ENCODE assay signal across 32 cellular contexts in the genomic region with DNA sequence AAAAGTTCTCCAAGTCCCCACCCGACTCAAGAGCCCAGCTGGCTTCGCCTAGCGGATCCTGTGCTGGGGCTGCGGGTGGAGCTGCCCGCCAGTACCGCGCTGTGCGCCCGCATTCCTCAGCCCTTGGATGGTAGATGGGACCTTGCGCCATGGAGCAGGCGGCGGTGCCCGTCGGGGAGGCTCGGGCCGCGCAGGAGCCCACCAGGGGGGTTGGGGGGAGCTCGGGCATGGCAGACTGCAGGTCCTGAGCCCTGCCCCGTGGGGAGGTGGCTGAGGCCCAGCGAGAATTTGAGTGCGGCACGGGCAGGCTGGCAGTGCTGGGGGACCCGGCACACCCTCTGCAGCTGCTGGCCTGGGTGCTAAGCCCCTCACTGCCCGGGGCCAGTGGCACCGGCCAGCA. TPM values are rescaled to one million over a fixed set of nuclear protein-coding genes. Genes with fewer than 3 reads are reported as not detected.
"Had no signal": no experiment of that assay in that cellular context is flagged by ENCODE, and none has a peak within 500 bp of the region (broad histone marks: within the 10 kb centered on the region; RNA-seq: fewer than 3 reads in every experiment).

No MANE protein-coding gene starts in this region.

- H3K9ac ChIP-seq: neural progenitor cell, parathyroid adenoma had no signal

- H2AFZ ChIP-seq: neural progenitor cell, parathyroid adenoma had no signal

- H3K27me3 ChIP-seq: neural progenitor cell, neutrophil, ovary, right atrium auricular region, right lobe of liver, sigmoid colon, stomach, thyroid gland, tibial nerve, upper lobe of left lung, vagina had no signal

- H3K4me3 Mint-ChIP-seq: naive thymus-derived CD4-positive, alpha-beta T cell; natural killer cell; nephron; neural progenitor cell; stimulated activated effector memory CD8-positive, alpha-beta T cell treated with anti-CD3 and anti-CD28 coated beads, Interleukin-12 subunit alpha, Interleukin-12 subunit beta, amount 100 ng/mL, for 72 hours; stimulated activated naive B cell treated with anti-CD40 and anti-IgM and Interleukin-4, amounts not matched to agents 10 μg/mL and 1 μg/mL and 100 μg/mL, for 72 hours; stimulated activated naive CD8-positive, alpha-beta T cell treated with anti-CD3 and anti-CD28 coated beads, Interleukin-15, Interleukin-2, amounts not matched to agents 100 ng/mL and 50 ng/mL, for 24 hours had no signal

- H3K27me3 Mint-ChIP-seq: progenitor cell of endocrine pancreas had no signal

- H3K9me3 ChIP-seq: neutrophil, right lobe of liver, thyroid gland had no signal

- H3K27ac Mint-ChIP-seq: naive thymus-derived CD4-positive, alpha-beta T cell; natural killer cell; nephron; neural progenitor cell; progenitor cell of endocrine pancreas; stimulated activated effector memory CD8-positive, alpha-beta T cell treated with anti-CD3 and anti-CD28 coated beads, Interleukin-12 subunit alpha, Interleukin-12 subunit beta, amount 100 ng/mL, for 72 hours; stimulated activated naive B cell treated with anti-CD40 and anti-IgM and Interleukin-4, amounts not matched to agents 10 μg/mL and 1 μg/mL and 100 μg/mL, for 72 hours; stimulated activated naive CD8-positive, alpha-beta T cell treated with anti-CD3 and anti-CD28 coated beads, Interleukin-15, Interleukin-2, amounts not matched to agents 100 ng/mL and 50 ng/mL, for 24 hours had no signal

- H3K36me3 Mint-ChIP-seq: naive thymus-derived CD4-positive, alpha-beta T cell; natural killer cell; stimulated activated effector memory CD8-positive, alpha-beta T cell treated with anti-CD3 and anti-CD28 coated beads, Interleukin-12 subunit alpha, Interleukin-12 subunit beta, amount 100 ng/mL, for 72 hours had no signal

- DNase-seq: naive thymus-derived CD4-positive, alpha-beta T cell; natural killer cell; occipital lobe; ovary; posterior cingulate gyrus; psoas muscle; retina; sigmoid colon; small intestine; stimulated activated CD4-positive, alpha-beta T cell treated with anti-CD3 and anti-CD28 coated beads, Interleukin-15, amount 100 ng/mL, for 24 hours; stimulated activated CD4-positive, alpha-beta T cell treated with anti-CD3 and anti-CD28 coated beads, Interleukin-2, amount 100 ng/mL, for 24 hours; stimulated activated CD4-positive, alpha-beta T cell treated with anti-CD3 and anti-CD28 coated beads, Interleukin-2, amount 100 ng/mL, for 48 hours; stimulated activated CD4-positive, alpha-beta T cell treated with anti-CD3 and anti-CD28 coated beads, Interleukin-4, amount 100 ng/mL, for 24 hours; stimulated activated naive B cell treated with anti-CD40 and anti-IgM and Interleukin-4, amounts not matched to agents 10 μg/mL and 1 μg/mL and 100 μg/mL, for 72 hours; stimulated activated naive CD4-positive, alpha-beta T cell treated with Interleukin-2 at 50 U/mL for 16 hours; stomach; thyroid gland; trophoblast cell had no signal

- H3K36me3 ChIP-seq: neural progenitor cell, neutrophil, ovary, right atrium auricular region, right lobe of liver, thyroid gland, vagina had no signal

- ATAC-seq: naive thymus-derived CD4-positive, alpha-beta T cell; natural killer cell; psoas muscle; right lobe of liver; stimulated activated effector memory CD8-positive, alpha-beta T cell treated with anti-CD3 and anti-CD28 coated beads, Interleukin-12 subunit alpha, Interleukin-12 subunit beta, amount 100 ng/mL, for 72 hours; stimulated activated naive B cell treated with anti-CD40 and anti-IgM and Interleukin-4, amounts not matched to agents 10 μg/mL and 1 μg/mL and 100 μg/mL, for 72 hours had no signal

- FAIRE-seq: small intestine, urothelium cell line had no signal

- H3K4me2 ChIP-seq: neural progenitor cell had no signal

- H3K27ac ChIP-seq: neural progenitor cell, neutrophil, ovary, parathyroid adenoma, psoas muscle, right atrium auricular region, right lobe of liver, sigmoid colon, stomach, thoracic aorta, thyroid gland, tibial nerve, upper lobe of left lung, vagina had no signal

- H3K4me3 ChIP-seq: neural progenitor cell, ovary, psoas muscle, right atrium auricular region, right lobe of liver, sigmoid colon, stomach, thoracic aorta, thyroid gland, tibial nerve, upper lobe of left lung, vagina had no signal

- H3K4me1 ChIP-seq: neural progenitor cell, parathyroid adenoma, psoas muscle, right atrium auricular region, sigmoid colon, stomach, thyroid gland, tibial nerve, upper lobe of left lung, vagina had no signal

- H3K4me1 Mint-ChIP-seq: naive thymus-derived CD4-positive, alpha-beta T cell; natural killer cell; nephron; neural progenitor cell; stimulated activated effector memory CD8-positive, alpha-beta T cell treated with anti-CD3 and anti-CD28 coated beads, Interleukin-12 subunit alpha, Interleukin-12 subunit beta, amount 100 ng/mL, for 72 hours; stimulated activated naive B cell treated with anti-CD40 and anti-IgM and Interleukin-4, amounts not matched to agents 10 μg/mL and 1 μg/mL and 100 μg/mL, for 72 hours had no signal

- H3K9me3 Mint-ChIP-seq: stimulated activated effector memory CD8-positive, alpha-beta T cell treated with anti-CD3 and anti-CD28 coated beads, Interleukin-12 subunit alpha, Interleukin-12 subunit beta, amount 100 ng/mL, for 72 hours had no signal

RNA-seq across cellular contexts. Expression of gene TBC1D12, which starts 57.0 kb away (rescaled TPM):
- polyA plus RNA-seq: naive thymus-derived CD4-positive, alpha-beta T cell had no signal
